ENCODE assay signal across 8 cellular contexts in genomic region chr12:64392221-64392620, GRCh38. TPM values are rescaled to one million over a fixed set of nuclear protein-coding genes. Genes with fewer than 3 reads are reported as not detected.
DNase-seq lines count a peak whose midpoint lies in the region; ATAC-seq, FAIRE-seq and TF ChIP-seq lines count a peak whose summit lies in the region.

No MANE protein-coding gene starts in this region.

- H2AFZ ChIP-seq in K562 (ENCODE audit: low read depth, low read length) (no peak overlapping the region), osteoblast (ENCODE audit: low read length) (no peak overlapping the region)

- H3K4me2 ChIP-seq in K562 (ENCODE audit: insufficient read depth, low read length) (no peak overlapping the region), osteoblast (ENCODE audit: insufficient read depth, low read length) (no peak overlapping the region)

- H4K20me1 ChIP-seq in K562 (replicated peaks; ENCODE audit: control insufficient read depth, insufficient read depth, low read length): no peaks in the 10 kb centered on the region
- H4K20me1 ChIP-seq in osteoblast (ENCODE audit: insufficient read depth, low read length): no peaks in the 10 kb centered on the region

- POLR2A ChIA-PET in K562 (lab: Yijun Ruan, JAX): interaction anchor here (1.1 kb wide), 1 partner anchor 12 kb away, joined by 4 read pairs; no protein-coding TSS in a partner anchor

- H3K36me3 Mint-ChIP-seq in activated naive CD4-positive, alpha-beta T cell treated with anti-CD3 and anti-CD28 coated beads for 36 hours (ENCODE audit: low read depth): no peaks in the 10 kb centered on the region
- H3K36me3 Mint-ChIP-seq in glutamatergic neuron (ENCODE audit: unreplicated experiment): no peaks in the 10 kb centered on the region

- WGBS in K562 (ENCODE audit: insufficient coverage, low coverage, missing lambda C conversion rate): 34% methylated on average over 3 of the region's 3 CpGs

- no TSS peak for BruUV-seq in K562 (replicated peaks; lab: Mats Ljungman, UMichigan)

- TF ChIP-seq RAD21 in K562 (CRISPR knock-in tag; conservative IDR thresholded peaks at IDR 0.05 in 1 of 2, IDR thresholded peaks at IDR 0.05 in 1 of 2): peak in 1 of 2 experiments; percentile 23; a peak in 1 of 4 replicates

- H3K4me1 Mint-ChIP-seq in activated naive CD4-positive, alpha-beta T cell treated with anti-CD3 and anti-CD28 coated beads for 36 hours (ENCODE audit: low read depth): peaks cover 11% of the 10 kb centered on the region
- no peaks in the 10 kb centered on the region for H3K4me1 Mint-ChIP-seq in glutamatergic neuron (ENCODE audit: low read depth, unreplicated experiment)

- no peak for TF ChIP-seq POLR2A in K562 (conservative IDR thresholded peaks at IDR 0.05)

- in situ Hi-C loops in KBM-7 (cut with MboI; ENCODE audit: low pct_unique_long_range_greater_than_20kb, low sequenced_read_pairs) (no loop called here), K562 (cut with MboI) (loop anchor here (25.0 kb wide), 1 partner anchor 555 kb away; the partner anchor contains the start of gene SRGAP1)

- no peak overlapping the region for H3K9ac ChIP-seq in K562 (ENCODE audit: insufficient read depth in 1 of 2, low read depth in 2 of 2, low read length in 2 of 2)

- ATAC-seq in K562: peak; percentile 70
- no peak for ATAC-seq in GM21619 (IDR thresholded peaks at IDR 0.05; ENCODE audit: unreplicated experiment)

- no peak overlapping the region for H3K27ac ChIP-seq in K562 (ENCODE audit: extremely low read depth, low read depth, low read length)
- no peak overlapping the region for H3K27ac ChIP-seq in osteoblast (ENCODE audit: low read depth, low read length)

- peak; percentile 76 for FAIRE-seq in K562 (lab: Jason Lieb, UNC)

- no peaks in the 10 kb centered on the region for H3K36me3 ChIP-seq in K562 (ENCODE audit: control insufficient read depth, insufficient read depth, low read length)
- no peaks in the 10 kb centered on the region for H3K36me3 ChIP-seq in osteoblast (ENCODE audit: insufficient read depth, low read length)

- H3K9me3 Mint-ChIP-seq in activated naive CD4-positive, alpha-beta T cell treated with anti-CD3 and anti-CD28 coated beads for 36 hours: no peaks in the 10 kb centered on the region
- H3K9me3 Mint-ChIP-seq in glutamatergic neuron (ENCODE audit: unreplicated experiment): peaks cover 1% of the 10 kb centered on the region

- H3K4me1 ChIP-seq in K562 (replicated peaks in 1 of 2; ENCODE audit: control insufficient read depth in 2 of 2, insufficient read depth in 2 of 2, low read length in 2 of 2) (peaks cover 0 to 13% of the 10 kb centered on the region in 2 experiments; a peak in 2 of 5 replicates), osteoblast (ENCODE audit: insufficient read depth, low read length) (no peaks in the 10 kb centered on the region)

- no peaks in the 10 kb centered on the region for H3K79me2 ChIP-seq in K562 (ENCODE audit: control insufficient read depth, insufficient read depth, low read length)
- no peaks in the 10 kb centered on the region for H3K79me2 ChIP-seq in osteoblast (ENCODE audit: insufficient read depth, low read length)

- no peaks in the 10 kb centered on the region for H3K9me1 ChIP-seq in K562 (ENCODE audit: control insufficient read depth, insufficient read depth, low read length)

- no peak for TF ChIP-seq EP300 in K562 (IDR thresholded peaks at IDR 0.05; ENCODE audit: low read length)

- H3K4me3 Mint-ChIP-seq in activated naive CD4-positive, alpha-beta T cell treated with anti-CD3 and anti-CD28 coated beads for 36 hours: no peak overlapping the region
- H3K4me3 Mint-ChIP-seq in glutamatergic neuron (ENCODE audit: unreplicated experiment): no peak overlapping the region

- intact Hi-C loops in activated naive CD4-positive, alpha-beta T cell treated with anti-CD3 and anti-CD28 coated beads for 36 hours (cut with micrococcal nuclease): loop anchor here (1.0 kb wide), 2 partner anchors 119 to 548 kb away; partner anchors contain the start of gene SRGAP1
- intact Hi-C loops in K562 (cut with micrococcal nuclease): loop anchor here (1.0 kb wide), 1 partner anchor 119 kb away; no protein-coding TSS in a partner anchor

- H3K27me3 ChIP-seq in K562 (ENCODE audit: control insufficient read depth in 2 of 2, insufficient read depth in 2 of 2, low read length in 2 of 2): peaks cover 0 to 11% of the 10 kb centered on the region in 2 experiments; a peak in 2 of 5 replicates
- no peaks in the 10 kb centered on the region for H3K27me3 ChIP-seq in osteoblast (ENCODE audit: insufficient read depth, low read length)

- no peaks in the 10 kb centered on the region for H3K27me3 Mint-ChIP-seq in activated naive CD4-positive, alpha-beta T cell treated with anti-CD3 and anti-CD28 coated beads for 36 hours (ENCODE audit: low read depth)
- no peaks in the 10 kb centered on the region for H3K27me3 Mint-ChIP-seq in glutamatergic neuron (ENCODE audit: unreplicated experiment)

- CTCF ChIA-PET in activated naive CD4-positive, alpha-beta T cell treated with anti-CD3 and anti-CD28 coated beads for 36 hours (lab: Charles Lee): interaction anchor here (0.6 to 1.8 kb wide), 5 partner anchors 8 to 333 kb away, joined by 3 to 7 read pairs (median 6); no protein-coding TSS in a partner anchor
- CTCF ChIA-PET in K562 (lab: Yijun Ruan, JAX; ENCODE audit: low intra/inter-chr PET ratio): no interaction called here

- H3K4me3 ChIP-seq in K562: no peak overlapping the region
- no peak overlapping the region for H3K4me3 ChIP-seq in osteoblast (ENCODE audit: insufficient read depth, low read length)

- DNase-seq in activated naive CD4-positive, alpha-beta T cell treated with anti-CD3 and anti-CD28 coated beads for 36 hours: peak; percentile 23
- DNase-seq in activated naive CD4-positive, alpha-beta T cell treated with anti-CD3 and anti-CD28 coated beads, Interleukin-2, amount 50 U/mL, for 16 hours: no peak
- peak; percentile 50 for DNase-seq in KBM-7
- DNase-seq in K562 (ENCODE audit: extremely low read depth in 1 of 4, low spot score in 3 of 4): peak in 3 of 4 experiments; percentile 35 to 40 (median 36)
- DNase-seq in osteoblast (ENCODE audit: insufficient read length, low spot score, missing footprints): peak; percentile 72
- DNase-seq in glutamatergic neuron: no peak
- DNase-seq in SHP77 (lab: John Stamatoyannopoulos, UW): no peak

- H3K9me3 ChIP-seq in K562 (replicated peaks; ENCODE audit: control insufficient read depth, insufficient read depth, low read depth, low read length) (no peaks in the 10 kb centered on the region), osteoblast (ENCODE audit: low read depth, low read length) (no peaks in the 10 kb centered on the region)

- peak in 2 of 3 experiments; percentile 17 to 46; a peak in 4 of 6 replicates for TF ChIP-seq CTCF in K562 (IDR thresholded peaks at IDR 0.05 in 2 of 3, conservative IDR thresholded peaks at IDR 0.05 in 1 of 3; ENCODE audit: insufficient read depth in 2 of 3, low read depth in 1 of 3, low read length in 3 of 3)
- peak; percentile 49 for TF ChIP-seq CTCF in osteoblast (IDR thresholded peaks at IDR 0.05; ENCODE audit: extremely low read depth, low read depth, low read length)
- no peak for TF ChIP-seq CTCF in glutamatergic neuron (IDR thresholded peaks at IDR 0.05; ENCODE audit: partially characterized antibody, unreplicated experiment)

- H3K27ac Mint-ChIP-seq in activated naive CD4-positive, alpha-beta T cell treated with anti-CD3 and anti-CD28 coated beads for 36 hours: no peak overlapping the region
- no peak overlapping the region for H3K27ac Mint-ChIP-seq in glutamatergic neuron (ENCODE audit: unreplicated experiment)

RNA-seq across cellular contexts. Expression of gene C12orf56, which starts 1.7 kb away (rescaled TPM):
- not detected for total RNA-seq in activated naive CD4-positive, alpha-beta T cell treated with anti-CD3 and anti-CD28 coated beads for 36 hours
- total RNA-seq in K562 (2011; cell fraction: chromatin; rRNA removed; ENCODE audit: low replicate concordance): 0.69 and 1.3 TPM in 2 replicates
- total RNA-seq in K562 (2011; cell fraction: nucleolus; rRNA removed): 0.26 TPM in 1 of 2 replicates, not detected in the other
- 0.29 TPM in 1 of 2 replicates, not detected in the other for total RNA-seq in K562 (2011; cell fraction: nucleoplasm; rRNA removed)
- 0.49 and 1.00 TPM in 2 replicates for total RNA-seq in K562 (2014; rRNA removed)
- total RNA-seq in K562 (2014; rRNA removed; fragmentation: Illumina TruSeq; extraction: Trizol): 1.2 and 1.4 TPM in 2 replicates
- 1.0 and 1.2 TPM in 2 replicates for total RNA-seq in K562 (2015; rRNA removed; fragmentation: Illumina TruSeq; extraction: Trizol)
- 0.40 and 0.98 TPM in 2 replicates for total RNA-seq in K562 (2021)
- polyA plus RNA-seq in K562 (2011; rRNA removed): 0.51 and 0.84 TPM in 2 replicates
- 0.27 and 0.57 TPM in 2 replicates for polyA plus RNA-seq in K562 (2011; cell fraction: cytosol; rRNA removed)
- polyA plus RNA-seq in K562 (2011; cell fraction: nucleus; rRNA removed): 0.14 and 0.55 TPM in 2 replicates
- polyA plus RNA-seq in K562 (2012): 1.7 and 4.0 TPM in 2 replicates
- polyA plus RNA-seq in K562 (2014; fragmentation: Illumina TruSeq; extraction: Trizol): 0.96 and 1.2 TPM in 2 replicates
- 1 to 10 TPM; 3.2 to 4.8 TPM for polyA plus RNA-seq in K562 (2014; fragmentation: Nextera tagmentation; extraction: Ambion mirVana)
- polyA plus RNA-seq in K562 (2014; rRNA removed): 1.7 and 2.6 TPM in 2 replicates
- polyA minus RNA-seq in K562 (2011; rRNA and poly(A)+ RNA removed): 0.15 and 0.39 TPM in 2 replicates
- polyA minus RNA-seq in K562 (2011; cell fraction: cytosol; rRNA and poly(A)+ RNA removed): not detected in 2 replicates
- polyA minus RNA-seq in K562 (2011; cell fraction: nucleus; rRNA and poly(A)+ RNA removed): 0.11 and 0.13 TPM in 2 replicates
- under 0.01 and 0.36 TPM in 2 replicates for total RNA-seq in osteoblast
- total RNA-seq in glutamatergic neuron (ENCODE audit: unreplicated experiment): 1.8 TPM

RNA-seq across cellular contexts. Expression of gene XPOT, which starts 12.0 kb away (rescaled TPM):
- 100 to 1,000 TPM; 227 to 236 TPM for total RNA-seq in activated naive CD4-positive, alpha-beta T cell treated with anti-CD3 and anti-CD28 coated beads for 36 hours
- 187 and 428 TPM in 2 replicates for total RNA-seq in K562 (2011; cell fraction: chromatin; rRNA removed; ENCODE audit: low replicate concordance)
- 80.2 and 98.4 TPM in 2 replicates for total RNA-seq in K562 (2011; cell fraction: nucleolus; rRNA removed)
- 152 and 159 TPM in 2 replicates for total RNA-seq in K562 (2011; cell fraction: nucleoplasm; rRNA removed)
- total RNA-seq in K562 (2014; rRNA removed): 74.7 and 81.5 TPM in 2 replicates
- total RNA-seq in K562 (2014; rRNA removed; fragmentation: Illumina TruSeq; extraction: Trizol): 123 and 136 TPM in 2 replicates
- 89.5 and 102 TPM in 2 replicates for total RNA-seq in K562 (2015; rRNA removed; fragmentation: Illumina TruSeq; extraction: Trizol)
- 141 and 144 TPM in 2 replicates for total RNA-seq in K562 (2021)
- polyA plus RNA-seq in K562 (2011; rRNA removed): 192 TPM in 2 replicates
- polyA plus RNA-seq in K562 (2011; cell fraction: cytosol; rRNA removed): 29.9 and 68.5 TPM in 2 replicates
- 105 and 267 TPM in 2 replicates for polyA plus RNA-seq in K562 (2011; cell fraction: nucleus; rRNA removed)
- 63.2 and 128 TPM in 2 replicates for polyA plus RNA-seq in K562 (2012)
- polyA plus RNA-seq in K562 (2014; fragmentation: Illumina TruSeq; extraction: Trizol): 120 and 159 TPM in 2 replicates
- polyA plus RNA-seq in K562 (2014; fragmentation: Nextera tagmentation; extraction: Ambion mirVana): 10 to 100 TPM; 26.2 to 35.8 TPM
- 90.8 and 91.8 TPM in 2 replicates for polyA plus RNA-seq in K562 (2014; rRNA removed)
- 159 and 207 TPM in 2 replicates for polyA minus RNA-seq in K562 (2011; rRNA and poly(A)+ RNA removed)
- 66.8 and 87.7 TPM in 2 replicates for polyA minus RNA-seq in K562 (2011; cell fraction: cytosol; rRNA and poly(A)+ RNA removed)
- 61.0 and 145 TPM in 2 replicates for polyA minus RNA-seq in K562 (2011; cell fraction: nucleus; rRNA and poly(A)+ RNA removed)
- 208 and 217 TPM in 2 replicates for total RNA-seq in osteoblast
- total RNA-seq in glutamatergic neuron (ENCODE audit: unreplicated experiment): 108 TPM

RNA-seq across cellular contexts. Expression of gene TBK1, which starts 59.7 kb away (rescaled TPM):
- 10 to 100 TPM; 10.7 to 12.1 TPM for total RNA-seq in activated naive CD4-positive, alpha-beta T cell treated with anti-CD3 and anti-CD28 coated beads for 36 hours
- total RNA-seq in K562 (2011; cell fraction: chromatin; rRNA removed; ENCODE audit: low replicate concordance): 22.1 and 91.8 TPM in 2 replicates
- total RNA-seq in K562 (2011; cell fraction: nucleolus; rRNA removed): 8.7 and 16.3 TPM in 2 replicates
- total RNA-seq in K562 (2011; cell fraction: nucleoplasm; rRNA removed): 24.5 and 26.7 TPM in 2 replicates
- total RNA-seq in K562 (2014; rRNA removed): 19.5 and 23.9 TPM in 2 replicates
- total RNA-seq in K562 (2014; rRNA removed; fragmentation: Illumina TruSeq; extraction: Trizol): 40.1 and 43.9 TPM in 2 replicates
- 33.2 and 42.0 TPM in 2 replicates for total RNA-seq in K562 (2015; rRNA removed; fragmentation: Illumina TruSeq; extraction: Trizol)
- 21.5 and 23.7 TPM in 2 replicates for total RNA-seq in K562 (2021)
- 19.7 and 27.8 TPM in 2 replicates for polyA plus RNA-seq in K562 (2011; rRNA removed)
- polyA plus RNA-seq in K562 (2011; cell fraction: cytosol; rRNA removed): 1.7 and 6.0 TPM in 2 replicates
- 8.5 and 10.8 TPM in 2 replicates for polyA plus RNA-seq in K562 (2011; cell fraction: nucleus; rRNA removed)
- polyA plus RNA-seq in K562 (2012): 17.4 and 17.8 TPM in 2 replicates
- 27.8 and 32.3 TPM in 2 replicates for polyA plus RNA-seq in K562 (2014; fragmentation: Illumina TruSeq; extraction: Trizol)
- polyA plus RNA-seq in K562 (2014; fragmentation: Nextera tagmentation; extraction: Ambion mirVana): 10 to 100 TPM; 20.4 to 24.9 TPM
- 29.3 and 33.0 TPM in 2 replicates for polyA plus RNA-seq in K562 (2014; rRNA removed)
- 30.7 and 31.6 TPM in 2 replicates for polyA minus RNA-seq in K562 (2011; rRNA and poly(A)+ RNA removed)
- 7.7 and 10.6 TPM in 2 replicates for polyA minus RNA-seq in K562 (2011; cell fraction: cytosol; rRNA and poly(A)+ RNA removed)
- polyA minus RNA-seq in K562 (2011; cell fraction: nucleus; rRNA and poly(A)+ RNA removed): 11.6 and 21.8 TPM in 2 replicates
- 34.8 and 36.2 TPM in 2 replicates for total RNA-seq in osteoblast
- 15.8 TPM for total RNA-seq in glutamatergic neuron (ENCODE audit: unreplicated experiment)

Comparison
In these comparisons a context has a peak if more than half of its experiments do, and no peak if none do; other contexts are left out.
1. DNase-seq: peak in activated naive CD4-positive, alpha-beta T cell treated with anti-CD3 and anti-CD28 coated beads for 36 hours (single experiment), KBM-7 (single experiment), K562 (3 of 4) and osteoblast (single experiment); none in activated naive CD4-positive, alpha-beta T cell treated with anti-CD3 and anti-CD28 coated beads, Interleukin-2, amount 50 U/mL, for 16 hours (single experiment), glutamatergic neuron (single experiment) and SHP77 (0 of 2).